Comparison of ENCODE assay signal across 18 cellular contexts in genomic region chr7:30353932-30354607, GRCh38.
DNase-seq lines count a peak whose midpoint lies in the region; ATAC-seq and TF ChIP-seq lines count a peak whose summit lies in the region.
"Had no signal": no experiment of that assay in that cellular context is flagged by ENCODE, and none has a peak within 500 bp of the region (broad histone marks: within the 10 kb centered on the region; RNA-seq: fewer than 3 reads in every experiment).

No MANE protein-coding gene starts in this region.

- H3K4me3 ChIP-seq in GM23338 (peak overlapping the region; percentile 0; the same call in 1 of the 2 replicates), HUES48 (ENCODE audit: low read depth, low read length) (peak overlapping the region; percentile 32; the same call in 1 of the 2 replicates)
- H3K4me3 ChIP-seq: GM23248 had no signal

- no peak for DNase-seq in GM23338 (ENCODE audit: low spot score)
- DNase-seq in WTC11 (ENCODE audit: low spot score) = no peak
- DNase-seq in mesothelial cell of epicardium (ENCODE audit: low spot score in 2 of 2, unreplicated experiment in 2 of 2) = no peak
- DNase-seq in naive thymus-derived CD8-positive, alpha-beta T cell = no peak
- DNase-seq: BE2C; CD4-positive, alpha-beta memory T cell; DMS153; DMS79 treated with DMSO at 0.1 percent for 48 hours; EL; GM23248; IMR-90; KBM-7 had no signal

- TF ChIP-seq CTCF in GM23338 (conservative IDR thresholded peaks at IDR 0.05; ENCODE audit: low read depth in 2 of 2) (no peak), WTC11 (IDR thresholded peaks at IDR 0.05) (no peak), mesothelial cell of epicardium (IDR thresholded peaks at IDR 0.05; ENCODE audit: unreplicated experiment) (no peak)

- POLR2A ChIA-PET in WTC11 (lab: Charles Lee) = no interaction called here
- POLR2A ChIA-PET in naive thymus-derived CD8-positive, alpha-beta T cell (lab: Charles Lee) = interaction anchor here (0.8 kb wide), 1 partner anchor 69 kb away, joined by 4 read pairs; the partner anchor contains the start of gene ZNRF2

- ATAC-seq in GM23338 = peak; percentile 72
- ATAC-seq in WTC11 = peak; percentile 58
- ATAC-seq in naive thymus-derived CD8-positive, alpha-beta T cell = no peak
- no peak for ATAC-seq in HG02623 (IDR thresholded peaks at IDR 0.05; ENCODE audit: unreplicated experiment)
- no peak for ATAC-seq in GM19452 (IDR thresholded peaks at IDR 0.05; ENCODE audit: unreplicated experiment)
- ATAC-seq: HCT116 had no signal

- peak overlapping the region; percentile 63 for H3K4me2 ChIP-seq in GM23338

- no peaks in the 10 kb centered on the region for H3K9me3 Mint-ChIP-seq in GM23338
- H3K9me3 Mint-ChIP-seq in WTC11 = no peaks in the 10 kb centered on the region
- no peaks in the 10 kb centered on the region for H3K9me3 Mint-ChIP-seq in mesothelial cell of epicardium
- no peaks in the 10 kb centered on the region for H3K9me3 Mint-ChIP-seq in naive thymus-derived CD8-positive, alpha-beta T cell
- H3K9me3 Mint-ChIP-seq: CD4-positive, alpha-beta memory T cell had no signal

- H3F3A ChIP-seq in GM23338 (replicated peaks; ENCODE audit: low read depth) = no peaks in the 10 kb centered on the region

- H3K27me3 ChIP-seq in GM23338 (ENCODE audit: insufficient read depth) = no peaks in the 10 kb centered on the region
- H3K27me3 ChIP-seq in HUES48 (ENCODE audit: control insufficient read depth, insufficient read depth, low read length) = no peaks in the 10 kb centered on the region
- H3K27me3 ChIP-seq: BE2C had no signal

- H3K9me2 ChIP-seq in GM23338 (ENCODE audit: insufficient read depth) = no peaks in the 10 kb centered on the region

- H3K27ac ChIP-seq in GM23338 (ENCODE audit: low read depth) = 0 out of 2 replicates have a peak overlapping the region, but pooled peaks have one; percentile 2
- H3K27ac ChIP-seq in HUES48 (ENCODE audit: low read depth, low read length) = peak overlapping the region; percentile 74
- H3K27ac ChIP-seq: C4-2B, GM23248, HL-60 had no signal

- peaks cover 53% of the 10 kb centered on the region for H3K4me1 ChIP-seq in GM23338 (ENCODE audit: insufficient read depth)
- H3K4me1 ChIP-seq in HUES48 (ENCODE audit: control insufficient read depth, insufficient read depth, low read length) = peaks cover 77% of the 10 kb centered on the region
- H3K4me1 ChIP-seq: BE2C had no signal

- H3K36me3 ChIP-seq in GM23338 (ENCODE audit: insufficient read depth) (no peaks in the 10 kb centered on the region), HUES48 (ENCODE audit: control insufficient read depth, insufficient read depth, low read length) (peaks cover 4% of the 10 kb centered on the region; the same call in 1 of the 2 replicates)
- H3K36me3 ChIP-seq: BE2C had no signal

- no peaks in the 10 kb centered on the region for H3K9me3 ChIP-seq in HUES48 (ENCODE audit: control insufficient read depth, insufficient read depth, low read length)
- H3K9me3 ChIP-seq: BE2C had no signal

- H3K4me1 Mint-ChIP-seq in GM23338 (peaks cover 70% of the 10 kb centered on the region), WTC11 (peaks cover 75% of the 10 kb centered on the region), mesothelial cell of epicardium (peaks cover 35% of the 10 kb centered on the region)
- peaks cover 2 to 36% (median 9%) of the 10 kb centered on the region in 4 donors for H3K4me1 Mint-ChIP-seq in naive thymus-derived CD8-positive, alpha-beta T cell

- H2AFZ ChIP-seq in GM23338 = no peak overlapping the region
- H2AFZ ChIP-seq: GM23248 had no signal

- H3K27ac Mint-ChIP-seq in GM23338 (peak overlapping the region; percentile 61), WTC11 (peak overlapping the region; percentile 67), mesothelial cell of epicardium (peak overlapping the region; percentile 37)
- H3K27ac Mint-ChIP-seq in naive thymus-derived CD8-positive, alpha-beta T cell = no peak overlapping the region
- H3K27ac Mint-ChIP-seq: CD4-positive, alpha-beta memory T cell had no signal

- no peak overlapping the region; the same call in 1 of the 2 replicates for H3K9ac ChIP-seq in HUES48 (ENCODE audit: low read depth, low read length)
- H3K9ac ChIP-seq: GM23248 had no signal

- H3K36me3 Mint-ChIP-seq in GM23338 (ENCODE audit: low read depth) (peaks cover 7% of the 10 kb centered on the region; the same call in 2 of the 3 replicates), WTC11 (peaks cover 5% of the 10 kb centered on the region), mesothelial cell of epicardium (peaks cover 8% of the 10 kb centered on the region)
- peaks cover 9 to 23% (median 13%) of the 10 kb centered on the region in 3 donors for H3K36me3 Mint-ChIP-seq in naive thymus-derived CD8-positive, alpha-beta T cell

- H3K27me3 Mint-ChIP-seq in GM23338 (ENCODE audit: insufficient read depth, low read depth, poor library complexity) = no peaks in the 10 kb centered on the region
- H3K27me3 Mint-ChIP-seq in WTC11 (ENCODE audit: low read depth) = no peaks in the 10 kb centered on the region
- H3K27me3 Mint-ChIP-seq in mesothelial cell of epicardium (ENCODE audit: low read depth) = no peaks in the 10 kb centered on the region
- H3K27me3 Mint-ChIP-seq in naive thymus-derived CD8-positive, alpha-beta T cell = no peaks in the 10 kb centered on the region
- H3K27me3 Mint-ChIP-seq: CD4-positive, alpha-beta memory T cell had no signal

- H3K4me3 Mint-ChIP-seq in GM23338 (no peak overlapping the region), WTC11 (no peak overlapping the region), mesothelial cell of epicardium (no peak overlapping the region)
- H3K4me3 Mint-ChIP-seq in naive thymus-derived CD8-positive, alpha-beta T cell = no peak overlapping the region
- H3K4me3 Mint-ChIP-seq: CD4-positive, alpha-beta memory T cell had no signal

- H3K79me2 ChIP-seq in GM23338 (replicated peaks; ENCODE audit: insufficient read depth) = peaks cover 56% of the 10 kb centered on the region

- H4K20me1 ChIP-seq in GM23338 (replicated peaks; ENCODE audit: insufficient read depth) = no peaks in the 10 kb centered on the region

- CTCF ChIA-PET in WTC11 (lab: Charles Lee) = interaction anchor here (0.7 to 2.4 kb wide), 2 partner anchors 78 to 189 kb away, joined by 3 to 7 read pairs; no protein-coding TSS in a partner anchor

TF ChIP-seq in GM23338, 12 proteins besides CTCF, POLR2A, EP300 and RAD21 (continues in another document):
- TF ChIP-seq NANOG (IDR thresholded peaks at IDR 0.05; ENCODE audit: borderline replicate concordance) (no peak), REST (IDR thresholded peaks at IDR 0.05; ENCODE audit: unreplicated experiment) (no peak)

TF ChIP-seq in WTC11, 78 proteins besides CTCF, POLR2A, EP300 and RAD21:
- TF ChIP-seq STAT6 (CRISPR knock-in tag; conservative IDR thresholded peaks at IDR 0.05; ENCODE audit: low read depth) (no peak), ZSCAN18 (CRISPR knock-in tag; IDR thresholded peaks at IDR 0.05) (no peak), ZNF263 (CRISPR knock-in tag; IDR thresholded peaks at IDR 0.05; ENCODE audit: low read depth) (no peak), ESRRA (CRISPR knock-in tag; IDR thresholded peaks at IDR 0.05; ENCODE audit: borderline replicate concordance) (no peak)

Comparison
In these comparisons a context has a peak if more than half of its experiments do, and no peak if none do; other contexts are left out.
1. ATAC-seq: peak in GM23338 (single experiment) and WTC11 (single experiment); none in naive thymus-derived CD8-positive, alpha-beta T cell (0 of 2), HG02623 (single experiment) and GM19452 (single experiment).
2. H3K27ac Mint-ChIP-seq: peak in GM23338 (single experiment), WTC11 (single experiment) and mesothelial cell of epicardium (single experiment); none in naive thymus-derived CD8-positive, alpha-beta T cell (0 of 10).